In genomic region chr2:157052685-157053224, GRCh38 we compare ENCODE assay signal across 13 cellular contexts.
DNase-seq lines count a peak whose midpoint lies in the region; ATAC-seq and TF ChIP-seq lines count a peak whose summit lies in the region.
"Had no signal": no experiment of that assay in that cellular context is flagged by ENCODE, and none has a peak within 500 bp of the region (broad histone marks: within the 10 kb centered on the region; RNA-seq: fewer than 3 reads in every experiment).

No MANE protein-coding gene starts in this region.

- no peaks in the 10 kb centered on the region for H3K9me3 Mint-ChIP-seq in activated CD8-positive, alpha-beta memory T cell treated with anti-CD3 and anti-CD28 coated beads, Interleukin-2, amount 10 ng/mL, durations not matched to agents 7 days and 5 days (ENCODE audit: low read depth)
- H3K9me3 Mint-ChIP-seq: nephron progenitor cell had no signal

- CTCF ChIA-PET in activated CD8-positive, alpha-beta memory T cell treated with anti-CD3 and anti-CD28 coated beads, Interleukin-2, amount 10 ng/mL, durations not matched to agents 7 days and 5 days (lab: Charles Lee) = interaction anchor here (1.0 kb wide), 1 partner anchor 141 kb away, joined by 3 read pairs; no protein-coding TSS in a partner anchor

- H3K4me3 Mint-ChIP-seq in activated CD8-positive, alpha-beta memory T cell treated with anti-CD3 and anti-CD28 coated beads, Interleukin-2, amount 10 ng/mL, durations not matched to agents 7 days and 5 days = no peak overlapping the region
- H3K4me3 Mint-ChIP-seq: nephron progenitor cell had no signal

- peak; percentile 24 for DNase-seq in NCI-H446 treated with DMSO at 0.1 percent for 48 hours (lab: John Stamatoyannopoulos, UW)
- no peak for DNase-seq in NCI-H446 (lab: John Stamatoyannopoulos, UW)
- peak; percentile 90 for DNase-seq in fibroblast of pulmonary artery (ENCODE audit: low read depth)
- DNase-seq in stromal cell of bone marrow (ENCODE audit: low read depth) = peak; percentile 77
- no peak for DNase-seq in GM13977 (ENCODE audit: low spot score)
- DNase-seq in activated CD8-positive, alpha-beta memory T cell treated with anti-CD3 and anti-CD28 coated beads, Interleukin-2, amount 10 ng/mL, durations not matched to agents 7 days and 5 days = no peak
- DNase-seq: activated CD4-positive, CD25-positive, alpha-beta regulatory T cell; effector CD4-positive, alpha-beta T cell; NCI-H2029; nephron progenitor cell; stomach had no signal

- H3K36me3 Mint-ChIP-seq in activated CD8-positive, alpha-beta memory T cell treated with anti-CD3 and anti-CD28 coated beads, Interleukin-2, amount 10 ng/mL, durations not matched to agents 7 days and 5 days = no peaks in the 10 kb centered on the region

- no peaks in the 10 kb centered on the region for H3K4me1 Mint-ChIP-seq in activated CD8-positive, alpha-beta memory T cell treated with anti-CD3 and anti-CD28 coated beads, Interleukin-2, amount 10 ng/mL, durations not matched to agents 7 days and 5 days
- H3K4me1 Mint-ChIP-seq: nephron progenitor cell had no signal

- no peak for TF ChIP-seq CTCF in fibroblast of pulmonary artery (IDR thresholded peaks at IDR 0.05; ENCODE audit: low read length, missing control alignments)
- no peak for TF ChIP-seq CTCF in GM13977 (IDR thresholded peaks at IDR 0.05; ENCODE audit: extremely low read depth, insufficient read depth, missing control alignments)

- H3K27me3 Mint-ChIP-seq in activated CD8-positive, alpha-beta memory T cell treated with anti-CD3 and anti-CD28 coated beads, Interleukin-2, amount 10 ng/mL, durations not matched to agents 7 days and 5 days = peaks cover 14% of the 10 kb centered on the region

- H3K4me3 ChIP-seq in fibroblast of pulmonary artery (replicated peaks; ENCODE audit: low read depth, low read length) = no peak overlapping the region
- H3K4me3 ChIP-seq: stomach had no signal

- in situ Hi-C loops in GM13977 (cut with MboI; ENCODE audit: low pct_unique_long_range_greater_than_20kb, low sequenced_read_pairs, unreplicated experiment) = no loop called here

- no peak overlapping the region for H3K27ac Mint-ChIP-seq in activated CD8-positive, alpha-beta memory T cell treated with anti-CD3 and anti-CD28 coated beads, Interleukin-2, amount 10 ng/mL, durations not matched to agents 7 days and 5 days
- H3K27ac Mint-ChIP-seq: nephron progenitor cell had no signal

- ATAC-seq in SK-N-SH treated with all-trans-retinoic acid at 6 μM for 48 hours = peak; percentile 91
- ATAC-seq in HG03095 (IDR thresholded peaks at IDR 0.05; ENCODE audit: unreplicated experiment) = no peak
- ATAC-seq in activated CD8-positive, alpha-beta memory T cell treated with anti-CD3 and anti-CD28 coated beads, Interleukin-2, amount 10 ng/mL, durations not matched to agents 7 days and 5 days = no peak

TF ChIP-seq in SK-N-SH treated with all-trans-retinoic acid at 6 μM for 48 hours, 23 proteins besides CTCF, POLR2A, EP300 and RAD21:
- TF ChIP-seq GLIS3 (CRISPR knock-in tag; IDR thresholded peaks at IDR 0.05) (no peak), TOX (CRISPR knock-in tag; IDR thresholded peaks at IDR 0.05; ENCODE audit: borderline replicate concordance) (0 out of 2 replicates have a peak, but pooled peaks have one; percentile 22), ZFP30 (CRISPR knock-in tag; IDR thresholded peaks at IDR 0.05) (no peak)

Comparison
In these comparisons a context has a peak if more than half of its experiments do, and no peak if none do; other contexts are left out.
1. DNase-seq: peak in NCI-H446 treated with DMSO at 0.1 percent for 48 hours (single experiment), fibroblast of pulmonary artery (single experiment) and stromal cell of bone marrow (single experiment); none in NCI-H446 (0 of 2), GM13977 (single experiment) and activated CD8-positive, alpha-beta memory T cell treated with anti-CD3 and anti-CD28 coated beads, Interleukin-2, amount 10 ng/mL, durations not matched to agents 7 days and 5 days (single experiment).